ENCODE assay signal across 15 cellular contexts in the genomic region with DNA sequence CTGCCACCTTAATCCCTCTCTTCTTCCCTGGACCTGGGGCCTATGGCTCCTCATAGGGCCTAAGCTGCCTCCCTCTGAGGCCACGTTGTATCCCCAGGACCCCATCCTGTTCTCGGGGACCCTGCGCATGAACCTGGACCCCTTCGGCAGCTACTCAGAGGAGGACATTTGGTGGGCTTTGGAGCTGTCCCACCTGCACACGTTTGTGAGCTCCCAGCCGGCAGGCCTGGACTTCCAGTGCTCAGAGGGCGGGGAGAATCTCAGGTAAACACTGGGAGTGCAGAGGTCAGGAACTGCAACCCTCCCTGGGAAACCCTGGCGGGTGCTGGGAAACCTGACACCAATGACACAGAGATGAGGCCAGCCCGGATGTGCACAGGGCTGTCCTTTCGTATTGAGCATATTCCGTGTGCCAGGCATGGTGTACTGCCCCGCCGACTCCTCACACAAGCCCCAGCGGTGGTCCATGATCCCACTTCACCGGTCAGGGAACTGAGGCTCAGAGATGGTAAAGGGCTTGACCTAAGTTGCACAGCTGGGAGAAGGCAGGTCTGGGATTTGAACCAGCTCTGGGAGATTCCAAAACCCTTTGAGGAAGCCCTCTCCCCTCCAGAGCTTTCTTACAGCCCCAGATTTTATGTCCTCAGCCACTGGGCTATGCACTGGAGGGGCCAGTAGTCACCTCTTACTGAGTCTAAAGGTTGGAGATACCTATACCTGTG. TPM values are rescaled to one million over a fixed set of nuclear protein-coding genes. Genes with fewer than 3 reads are reported as not detected.
DNase-seq lines count a peak whose midpoint lies in the region; ATAC-seq and TF ChIP-seq lines count a peak whose summit lies in the region.
"Had no signal": no experiment of that assay in that cellular context is flagged by ENCODE, and none has a peak within 500 bp of the region (broad histone marks: within the 10 kb centered on the region; RNA-seq: fewer than 3 reads in every experiment).

No MANE protein-coding gene starts in this region.

- H3K79me2 ChIP-seq in PC-9 (ENCODE audit: low read depth), result no peaks in the 10 kb centered on the region

- no peak overlapping the region for H2AFZ ChIP-seq in PC-9

- DNase-seq in activated effector memory CD4-positive, alpha-beta T cell treated with anti-CD3 and anti-CD28 coated beads, Interleukin-2, amount 50 U/mL, for 16 hours, result peak; percentile 36
- no peak for DNase-seq in activated effector memory CD4-positive, alpha-beta T cell treated with Interleukin-2 at 50 U/mL for 16 hours
- DNase-seq in PC-9, result peak; percentile 65 to 67
- DNase-seq in islet precursor cell, result peak; percentile 91
- DNase-seq in type B pancreatic cell (ENCODE audit: extremely low spot score, unreplicated experiment), result no peak
- no peak for DNase-seq in T-helper 2 cell
- no peak for DNase-seq in NK-92 (lab: John Stamatoyannopoulos, UW; ENCODE audit: unreplicated experiment)
- DNase-seq: activated CD8-positive, alpha-beta memory T cell treated with anti-CD3 and anti-CD28 coated beads, Interleukin-2, amount 50 U/mL, for 4 hours; DMS 273 treated with DMSO at 0.1 percent for 48 hours; NCI-H1694; upper lobe of left lung had no signal

- H3K4me1 Mint-ChIP-seq in type B pancreatic cell (ENCODE audit: unreplicated experiment), result peaks cover 43% of the 10 kb centered on the region

- peak overlapping the region; percentile 32 for H3K4me2 ChIP-seq in PC-9

- peaks cover 5% of the 10 kb centered on the region for H3K27me3 Mint-ChIP-seq in type B pancreatic cell

- no peaks in the 10 kb centered on the region for H3K27me3 ChIP-seq in PC-9 (ENCODE audit: insufficient read depth, low read depth)
- H3K27me3 ChIP-seq: upper lobe of left lung had no signal

- H3K4me3 ChIP-seq in PC-9, result no peak overlapping the region
- H3K4me3 ChIP-seq: GM12878, HAP-1, upper lobe of left lung had no signal

- no TSS peak for BruUV-seq in PC-9 (replicated peaks; lab: Mats Ljungman, UMichigan)

- POLR2A ChIA-PET in PC-9 (lab: Charles Lee; ENCODE audit: unreplicated experiment), result no interaction called here

- H3K4me1 ChIP-seq in PC-9 (replicated peaks; ENCODE audit: insufficient read depth), result peaks cover 62% of the 10 kb centered on the region

- H3K27ac ChIP-seq in PC-9, result 0 out of 2 replicates have a peak overlapping the region, but pooled peaks have one; percentile 2
- H3K27ac ChIP-seq: upper lobe of left lung had no signal

- no peak for ATAC-seq in HG03342 (IDR thresholded peaks at IDR 0.05; ENCODE audit: unreplicated experiment)
- ATAC-seq: GM12878; natural killer cell treated with Interleukin-12 subunit alpha and Interleukin-12 subunit beta and Interleukin-15 and Interleukin-18, amount 100 ng/mL, for 72 hours had no signal

- no peaks in the 10 kb centered on the region for H3K36me3 Mint-ChIP-seq in type B pancreatic cell
- H3K36me3 Mint-ChIP-seq: natural killer cell treated with Interleukin-12 subunit alpha and Interleukin-12 subunit beta and Interleukin-15 and Interleukin-18, amount 100 ng/mL, for 72 hours had no signal

- TF ChIP-seq CTCF in PC-9 (conservative IDR thresholded peaks at IDR 0.05), result no peak
- TF ChIP-seq CTCF in type B pancreatic cell (conservative IDR thresholded peaks at IDR 0.05), result no peak

- no peak overlapping the region for H3K4me3 Mint-ChIP-seq in type B pancreatic cell
- H3K4me3 Mint-ChIP-seq: natural killer cell treated with Interleukin-12 subunit alpha and Interleukin-12 subunit beta and Interleukin-15 and Interleukin-18, amount 100 ng/mL, for 72 hours had no signal

- peaks cover 62% of the 10 kb centered on the region for H3K36me3 ChIP-seq in PC-9 (ENCODE audit: low read depth)
- H3K36me3 ChIP-seq: HAP-1, upper lobe of left lung had no signal

- peaks cover 94% of the 10 kb centered on the region for H3F3A ChIP-seq in PC-9 (ENCODE audit: insufficient read depth, low read depth)

- no peaks in the 10 kb centered on the region; the same call in 1 of the 2 replicates for H4K20me1 ChIP-seq in PC-9 (ENCODE audit: insufficient read depth)

- no peaks in the 10 kb centered on the region for H3K9me2 ChIP-seq in PC-9 (ENCODE audit: insufficient read depth)

- H3K9me3 Mint-ChIP-seq in type B pancreatic cell, result no peaks in the 10 kb centered on the region
- H3K9me3 Mint-ChIP-seq: natural killer cell treated with Interleukin-12 subunit alpha and Interleukin-12 subunit beta and Interleukin-15 and Interleukin-18, amount 100 ng/mL, for 72 hours had no signal

- H3K9me3 ChIP-seq in PC-9 (ENCODE audit: insufficient read depth, low read depth), result no peaks in the 10 kb centered on the region
- H3K9me3 ChIP-seq: HAP-1, upper lobe of left lung had no signal

- CTCF ChIA-PET in PC-9 (lab: Charles Lee), result interaction anchor here (0.9 kb wide), 1 partner anchor 52 kb away, joined by 3 read pairs; no protein-coding TSS in a partner anchor

- peak overlapping the region; percentile 70 for H3K27ac Mint-ChIP-seq in type B pancreatic cell
- H3K27ac Mint-ChIP-seq: natural killer cell treated with Interleukin-12 subunit alpha and Interleukin-12 subunit beta and Interleukin-15 and Interleukin-18, amount 100 ng/mL, for 72 hours had no signal

- intact Hi-C loops in PC-9 (cut with micrococcal nuclease; ENCODE audit: unreplicated experiment), result loop anchor here (2.0 kb wide), 1 partner anchor 46 kb away; no protein-coding TSS in a partner anchor

RNA-seq across cellular contexts. Expression of gene ANKRD40, which starts 22.9 kb away (rescaled TPM):
- total RNA-seq in PC-9 (2021) (24.4 and 33.5 TPM in 2 replicates), type B pancreatic cell (ENCODE audit: low replicate concordance) (21.0 and 38.4 TPM in 2 replicates)

RNA-seq across cellular contexts. Expression of gene LUC7L3, which starts 34.6 kb away (rescaled TPM):
- 147 and 212 TPM in 2 replicates for total RNA-seq in PC-9 (2021)
- 83.4 and 157 TPM in 2 replicates for total RNA-seq in type B pancreatic cell (ENCODE audit: low replicate concordance)

RNA-seq across cellular contexts. Expression of gene ABCC3, which starts 50.1 kb away (rescaled TPM):
- total RNA-seq in PC-9 (2021), result 221 and 273 TPM in 2 replicates
- 10.6 and 13.3 TPM in 2 replicates for total RNA-seq in type B pancreatic cell (ENCODE audit: low replicate concordance)
- total RNA-seq: natural killer cell treated with Interleukin-12 subunit alpha and Interleukin-12 subunit beta and Interleukin-15 and Interleukin-18, amount 100 ng/mL, for 72 hours had no signal

Comparison
In these comparisons a context has a peak if more than half of its experiments do, and no peak if none do; other contexts are left out.
1. DNase-seq: peak in activated effector memory CD4-positive, alpha-beta T cell treated with anti-CD3 and anti-CD28 coated beads, Interleukin-2, amount 50 U/mL, for 16 hours (single experiment), PC-9 (2 of 2) and islet precursor cell (single experiment); none in activated effector memory CD4-positive, alpha-beta T cell treated with Interleukin-2 at 50 U/mL for 16 hours (single experiment), type B pancreatic cell (single experiment), T-helper 2 cell (0 of 5) and NK-92 (single experiment).
2. RNA of gene ABCC3, which starts 50.1 kb away (total RNA-seq): 221 to 273 TPM in PC-9; 10.6 to 13.3 TPM in type B pancreatic cell; every median in the first group is over 10 times any median in the second.